Comparison of ENCODE assay signal across 1 cellular context in genomic region chr1:94395231-94395630, GRCh38.
TF ChIP-seq lines count a peak whose summit lies in the region.

No MANE protein-coding gene starts in this region.

TF ChIP-seq in GM23338, 12 proteins besides CTCF, POLR2A, EP300 and RAD21 (continued from another document):
- TF ChIP-seq, protein P1, sequence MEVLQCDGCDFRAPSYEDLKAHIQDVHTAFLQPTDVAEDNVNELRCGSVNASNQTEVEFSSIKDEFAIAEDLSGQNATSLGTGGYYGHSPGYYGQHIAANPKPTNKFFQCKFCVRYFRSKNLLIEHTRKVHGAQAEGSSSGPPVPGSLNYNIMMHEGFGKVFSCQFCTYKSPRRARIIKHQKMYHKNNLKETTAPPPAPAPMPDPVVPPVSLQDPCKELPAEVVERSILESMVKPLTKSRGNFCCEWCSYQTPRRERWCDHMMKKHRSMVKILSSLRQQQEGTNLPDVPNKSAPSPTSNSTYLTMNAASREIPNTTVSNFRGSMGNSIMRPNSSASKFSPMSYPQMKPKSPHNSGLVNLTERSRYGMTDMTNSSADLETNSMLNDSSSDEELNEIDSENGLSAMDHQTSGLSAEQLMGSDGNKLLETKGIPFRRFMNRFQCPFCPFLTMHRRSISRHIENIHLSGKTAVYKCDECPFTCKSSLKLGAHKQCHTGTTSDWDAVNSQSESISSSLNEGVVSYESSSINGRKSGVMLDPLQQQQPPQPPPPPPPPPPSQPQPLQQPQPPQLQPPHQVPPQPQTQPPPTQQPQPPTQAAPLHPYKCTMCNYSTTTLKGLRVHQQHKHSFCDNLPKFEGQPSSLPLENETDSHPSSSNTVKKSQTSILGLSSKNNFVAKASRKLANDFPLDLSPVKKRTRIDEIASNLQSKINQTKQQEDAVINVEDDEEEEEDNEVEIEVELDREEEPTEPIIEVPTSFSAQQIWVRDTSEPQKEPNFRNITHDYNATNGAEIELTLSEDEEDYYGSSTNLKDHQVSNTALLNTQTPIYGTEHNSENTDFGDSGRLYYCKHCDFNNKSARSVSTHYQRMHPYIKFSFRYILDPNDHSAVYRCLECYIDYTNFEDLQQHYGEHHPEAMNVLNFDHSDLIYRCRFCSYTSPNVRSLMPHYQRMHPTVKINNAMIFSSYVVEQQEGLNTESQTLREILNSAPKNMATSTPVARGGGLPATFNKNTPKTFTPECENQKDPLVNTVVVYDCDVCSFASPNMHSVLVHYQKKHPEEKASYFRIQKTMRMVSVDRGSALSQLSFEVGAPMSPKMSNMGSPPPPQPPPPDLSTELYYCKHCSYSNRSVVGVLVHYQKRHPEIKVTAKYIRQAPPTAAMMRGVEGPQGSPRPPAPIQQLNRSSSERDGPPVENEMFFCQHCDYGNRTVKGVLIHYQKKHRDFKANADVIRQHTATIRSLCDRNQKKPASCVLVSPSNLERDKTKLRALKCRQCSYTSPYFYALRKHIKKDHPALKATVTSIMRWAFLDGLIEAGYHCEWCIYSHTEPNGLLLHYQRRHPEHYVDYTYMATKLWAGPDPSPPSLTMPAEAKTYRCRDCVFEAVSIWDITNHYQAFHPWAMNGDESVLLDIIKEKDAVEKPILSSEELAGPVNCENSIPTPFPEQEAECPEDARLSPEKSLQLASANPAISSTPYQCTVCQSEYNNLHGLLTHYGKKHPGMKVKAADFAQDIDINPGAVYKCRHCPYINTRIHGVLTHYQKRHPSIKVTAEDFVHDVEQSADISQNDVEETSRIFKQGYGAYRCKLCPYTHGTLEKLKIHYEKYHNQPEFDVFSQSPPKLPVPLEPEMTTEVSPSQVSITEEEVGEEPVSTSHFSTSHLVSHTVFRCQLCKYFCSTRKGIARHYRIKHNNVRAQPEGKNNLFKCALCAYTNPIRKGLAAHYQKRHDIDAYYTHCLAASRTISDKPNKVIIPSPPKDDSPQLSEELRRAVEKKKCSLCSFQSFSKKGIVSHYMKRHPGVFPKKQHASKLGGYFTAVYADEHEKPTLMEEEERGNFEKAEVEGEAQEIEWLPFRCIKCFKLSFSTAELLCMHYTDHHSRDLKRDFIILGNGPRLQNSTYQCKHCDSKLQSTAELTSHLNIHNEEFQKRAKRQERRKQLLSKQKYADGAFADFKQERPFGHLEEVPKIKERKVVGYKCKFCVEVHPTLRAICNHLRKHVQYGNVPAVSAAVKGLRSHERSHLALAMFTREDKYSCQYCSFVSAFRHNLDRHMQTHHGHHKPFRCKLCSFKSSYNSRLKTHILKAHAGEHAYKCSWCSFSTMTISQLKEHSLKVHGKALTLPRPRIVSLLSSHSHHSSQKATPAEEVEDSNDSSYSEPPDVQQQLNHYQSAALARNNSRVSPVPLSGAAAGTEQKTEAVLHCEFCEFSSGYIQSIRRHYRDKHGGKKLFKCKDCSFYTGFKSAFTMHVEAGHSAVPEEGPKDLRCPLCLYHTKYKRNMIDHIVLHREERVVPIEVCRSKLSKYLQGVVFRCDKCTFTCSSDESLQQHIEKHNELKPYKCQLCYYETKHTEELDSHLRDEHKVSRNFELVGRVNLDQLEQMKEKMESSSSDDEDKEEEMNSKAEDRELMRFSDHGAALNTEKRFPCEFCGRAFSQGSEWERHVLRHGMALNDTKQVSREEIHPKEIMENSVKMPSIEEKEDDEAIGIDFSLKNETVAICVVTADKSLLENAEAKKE (CRISPR knock-in tag; IDR thresholded peaks at IDR 0.05) = peak; percentile 81
- no peak for TF ChIP-seq CREB1 (CRISPR knock-in tag; IDR thresholded peaks at IDR 0.05; ENCODE audit: low read depth)
